Comparison of ENCODE assay signal across 8 cellular contexts in the genomic region with DNA sequence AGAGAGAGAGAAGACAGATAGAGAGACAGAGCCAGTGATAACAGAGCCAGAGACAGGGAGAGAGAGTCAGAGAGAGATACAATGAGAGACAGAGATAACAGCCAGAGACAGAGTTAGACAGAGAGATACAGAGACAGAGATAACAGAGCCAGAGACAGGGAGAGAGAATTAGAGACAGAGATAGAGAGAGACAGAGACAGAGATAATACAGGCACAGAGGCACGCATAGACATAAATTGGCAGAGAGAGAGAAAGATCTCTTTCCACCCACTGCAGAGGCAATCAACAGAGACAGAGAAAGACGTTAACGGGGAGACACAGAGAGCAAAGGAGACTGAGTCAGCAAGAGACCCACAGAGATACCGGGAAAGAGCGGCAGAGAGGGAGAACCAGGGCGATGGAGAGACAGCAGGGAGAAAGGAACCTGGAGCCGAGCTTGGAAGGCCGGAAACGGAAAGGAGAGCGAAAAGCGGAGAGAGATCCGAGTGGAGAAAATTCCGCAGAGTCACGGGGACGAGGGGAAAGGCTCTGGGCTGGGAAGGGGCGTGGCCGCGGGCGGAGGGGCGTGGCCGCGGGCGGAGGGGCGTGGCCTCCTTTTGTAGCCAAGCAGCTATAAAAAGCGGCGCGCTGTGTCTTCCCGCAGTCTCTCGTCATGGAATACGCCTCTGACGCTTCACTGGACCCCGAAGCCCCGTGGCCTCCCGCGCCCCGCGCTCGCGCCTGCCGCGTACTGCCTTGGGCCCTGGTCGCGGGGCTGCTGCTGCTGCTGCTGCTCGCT. TPM values are rescaled to one million over a fixed set of nuclear protein-coding genes. Genes with fewer than 3 reads are reported as not detected.
DNase-seq lines count a peak whose midpoint lies in the region; ATAC-seq and TF ChIP-seq lines count a peak whose summit lies in the region.

A gene with protein sequence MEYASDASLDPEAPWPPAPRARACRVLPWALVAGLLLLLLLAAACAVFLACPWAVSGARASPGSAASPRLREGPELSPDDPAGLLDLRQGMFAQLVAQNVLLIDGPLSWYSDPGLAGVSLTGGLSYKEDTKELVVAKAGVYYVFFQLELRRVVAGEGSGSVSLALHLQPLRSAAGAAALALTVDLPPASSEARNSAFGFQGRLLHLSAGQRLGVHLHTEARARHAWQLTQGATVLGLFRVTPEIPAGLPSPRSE (plus strand): TSS at position 642 of the 778 bp plus-strand sequence. CDS start 11 bp downstream, at position 653.

- H3K9ac ChIP-seq in SU-DHL-6 (ENCODE audit: low read length), result peak within 1 kb of the TSS; percentile 90

- POLR2A ChIA-PET in activated naive CD8-positive, alpha-beta T cell treated with anti-CD3 and anti-CD28 coated beads, Interleukin-2, amount 10 ng/mL, durations not matched to agents 7 days and 5 days (lab: Charles Lee), result interaction anchor here (0.5 to 1.2 kb wide), 4 partner anchors 9 to 206 kb away, joined by 3 to 7 read pairs (median 4); no protein-coding TSS in a partner anchor

- H3K4me1 ChIP-seq in ovary (ENCODE audit: insufficient read depth) (peaks cover 6% of the 10 kb centered on the region), thymus (ENCODE audit: control insufficient read depth, insufficient read depth, low read length) (peaks cover 6% of the 10 kb centered on the region)

- H4K20me1 ChIP-seq in SU-DHL-6 (ENCODE audit: low read depth, low read length), result no peaks in the 10 kb centered on the region

- H3K9me3 Mint-ChIP-seq in activated naive CD8-positive, alpha-beta T cell treated with anti-CD3 and anti-CD28 coated beads, Interleukin-2, amount 10 ng/mL, durations not matched to agents 7 days and 5 days, result no peaks in the 10 kb centered on the region

- TF ChIP-seq POLR2A in ovary (IDR thresholded peaks at IDR 0.05), result no peak

- H3K27me3 ChIP-seq in SU-DHL-6 (ENCODE audit: low read length) (no peaks in the 10 kb centered on the region), ovary (no peaks in the 10 kb centered on the region), thymus (ENCODE audit: control insufficient read depth, insufficient read depth) (peaks cover 22% of the 10 kb centered on the region)

- H3K27ac Mint-ChIP-seq in activated naive CD8-positive, alpha-beta T cell treated with anti-CD3 and anti-CD28 coated beads, Interleukin-2, amount 10 ng/mL, durations not matched to agents 7 days and 5 days, result peak within 1 kb of the TSS; percentile 73

- peaks cover 49% of the 10 kb centered on the region for H3K27me3 Mint-ChIP-seq in activated naive CD8-positive, alpha-beta T cell treated with anti-CD3 and anti-CD28 coated beads, Interleukin-2, amount 10 ng/mL, durations not matched to agents 7 days and 5 days

- no peak for TF ChIP-seq EP300 in ovary (IDR thresholded peaks at IDR 0.05)

- DNase-seq in Ammon's horn (ENCODE audit: low spot score) (peak; percentile 95), Right ventricle myocardium inferior (ENCODE audit: missing footprints) (peak; percentile 94), ovary (peak; percentile 66 to 92 (median 82))
- DNase-seq in activated naive CD8-positive, alpha-beta T cell treated with anti-CD3 and anti-CD28 coated beads, Interleukin-2, amount 10 ng/mL, durations not matched to agents 7 days and 5 days, result peak; percentile 90

- H3F3A ChIP-seq in SU-DHL-6 (ENCODE audit: insufficient read depth), result peaks cover 31% of the 10 kb centered on the region

- intact Hi-C loops in Right ventricle myocardium inferior (cut with DNase I) (no loop called here), ovary (cut with DNase I) (no loop called here)

- TF ChIP-seq CTCF in SU-DHL-6 (IDR thresholded peaks at IDR 0.05; ENCODE audit: insufficient read depth, low read length, poor library complexity, severe bottlenecking) (no peak), ovary (IDR thresholded peaks at IDR 0.05) (no peak)

- no peaks in the 10 kb centered on the region for H3K9me2 ChIP-seq in SU-DHL-6 (replicated peaks; ENCODE audit: insufficient read depth, low read length)

- H2AFZ ChIP-seq in SU-DHL-6 (ENCODE audit: low read depth, low read length, severe bottlenecking), result peak within 1 kb of the TSS; percentile 59

- peak within 1 kb of the TSS; percentile 87 for H3K4me3 Mint-ChIP-seq in activated naive CD8-positive, alpha-beta T cell treated with anti-CD3 and anti-CD28 coated beads, Interleukin-2, amount 10 ng/mL, durations not matched to agents 7 days and 5 days

- ATAC-seq in GM19328 (IDR thresholded peaks at IDR 0.05; ENCODE audit: unreplicated experiment) (peak; percentile 35), Right ventricle myocardium inferior (peak; percentile 96)
- ATAC-seq in activated naive CD8-positive, alpha-beta T cell treated with anti-CD3 and anti-CD28 coated beads, Interleukin-2, amount 10 ng/mL, durations not matched to agents 7 days and 5 days (ENCODE audit: low read depth), result peak; percentile 77

- peaks cover 4% of the 10 kb centered on the region for H3K36me3 Mint-ChIP-seq in activated naive CD8-positive, alpha-beta T cell treated with anti-CD3 and anti-CD28 coated beads, Interleukin-2, amount 10 ng/mL, durations not matched to agents 7 days and 5 days

- H3K4me3 ChIP-seq in SU-DHL-6 (ENCODE audit: insufficient read depth, low read length, poor library complexity, severe bottlenecking), result peak within 1 kb of the TSS; percentile 81
- peak within 1 kb of the TSS; percentile 40 for H3K4me3 ChIP-seq in ovary
- peak within 1 kb of the TSS; percentile 53 for H3K4me3 ChIP-seq in thymus (ENCODE audit: low read length)

- peak within 1 kb of the TSS; percentile 32 for H3K27ac ChIP-seq in KOPT-K1 (ENCODE audit: low read depth, low read length, poor library complexity, severe bottlenecking)
- peak within 1 kb of the TSS; percentile 75 for H3K27ac ChIP-seq in SU-DHL-6 (ENCODE audit: low read depth, low read length)
- H3K27ac ChIP-seq in ovary, result no peak within 1 kb of the TSS
- no peak within 1 kb of the TSS for H3K27ac ChIP-seq in thymus (ENCODE audit: low read depth)

- H3K36me3 ChIP-seq in KOPT-K1 (ENCODE audit: insufficient read depth, low read length), result no peaks in the 10 kb centered on the region
- no peaks in the 10 kb centered on the region for H3K36me3 ChIP-seq in SU-DHL-6 (ENCODE audit: low read length)
- no peaks in the 10 kb centered on the region for H3K36me3 ChIP-seq in ovary
- no peaks in the 10 kb centered on the region for H3K36me3 ChIP-seq in thymus (ENCODE audit: control insufficient read depth, insufficient read depth)

- H3K4me2 ChIP-seq in SU-DHL-6 (ENCODE audit: low read depth, low read length, poor library complexity, severe bottlenecking), result peak within 1 kb of the TSS; percentile 76

- H3K9me3 ChIP-seq in KOPT-K1 (ENCODE audit: insufficient read depth, low read length, poor library complexity, severe bottlenecking), result no peaks in the 10 kb centered on the region
- H3K9me3 ChIP-seq in SU-DHL-6 (ENCODE audit: insufficient read depth, low read length), result no peaks in the 10 kb centered on the region
- H3K9me3 ChIP-seq in ovary, result no peaks in the 10 kb centered on the region
- H3K9me3 ChIP-seq in thymus (ENCODE audit: control insufficient read depth), result no peaks in the 10 kb centered on the region

- WGBS in ovary, 3 donors, result 0 to 1% (median 0%) methylated on average over 31 to 44 of the region's 44 CpGs
- 1% methylated on average over 44 of the region's 44 CpGs for WGBS in thymus

- peaks cover 13% of the 10 kb centered on the region for H3K79me2 ChIP-seq in SU-DHL-6 (ENCODE audit: insufficient read depth, low read length)

- peaks cover 41% of the 10 kb centered on the region for H3K4me1 Mint-ChIP-seq in activated naive CD8-positive, alpha-beta T cell treated with anti-CD3 and anti-CD28 coated beads, Interleukin-2, amount 10 ng/mL, durations not matched to agents 7 days and 5 days

RNA-seq across cellular contexts. Expression of the gene that starts here (rescaled TPM):
- 1 to 10 TPM; 2.6 to 3.7 TPM for total RNA-seq in activated naive CD8-positive, alpha-beta T cell treated with anti-CD3 and anti-CD28 coated beads, Interleukin-2, amount 10 ng/mL, durations not matched to agents 7 days and 5 days
- 0.78 TPM for total RNA-seq in Right ventricle myocardium inferior
- total RNA-seq in ovary, result 1 to 10 TPM in 1 of 7 donors, under 1 TPM in 5, not detected in 1; 0.12 to 1.1 (median 0.44) TPM
- polyA plus RNA-seq in ovary, result under 1 TPM; 0.10 to 0.17 TPM
- 2.9 TPM for polyA plus RNA-seq in thymus

Comparison
In these comparisons a context has a peak if more than half of its experiments do, and no peak if none do; other contexts are left out.
1. Peak in DNase-seq and ATAC-seq in Right ventricle myocardium inferior; RNA of the gene not detected or under 1 TPM.
2. ATAC-seq: peak in every context shown above with its lines; median percentile 96 in Right ventricle myocardium inferior; 77 in activated naive CD8-positive, alpha-beta T cell treated with anti-CD3 and anti-CD28 coated beads, Interleukin-2, amount 10 ng/mL, durations not matched to agents 7 days and 5 days; 35 in GM19328.
3. H3K27ac ChIP-seq: peak in KOPT-K1 (single experiment) and SU-DHL-6 (single experiment); none in ovary (0 of 2) and thymus (single experiment).
4. Peak in every context shown above with its lines, with median percentiles within 50 percentile points of each other: DNase-seq and H3K4me3 ChIP-seq.